Comparison of ENCODE assay signal across 11 cellular contexts in genomic region chr1:226646026-226646869, GRCh38.
DNase-seq lines count a peak whose midpoint lies in the region; ATAC-seq and TF ChIP-seq lines count a peak whose summit lies in the region.
"Had no signal": no experiment of that assay in that cellular context is flagged by ENCODE, and none has a peak within 500 bp of the region (broad histone marks: within the 10 kb centered on the region; RNA-seq: fewer than 3 reads in every experiment).

No MANE protein-coding gene starts in this region.

- CTCF ChIA-PET in Caco-2 (lab: Charles Lee) = no interaction called here
- CTCF ChIA-PET in RWPE1 (lab: Yijun Ruan, JAX) = interaction anchor here (1.4 kb wide), 1 partner anchor 12 kb away, joined by 3 read pairs; no protein-coding TSS in a partner anchor

- H3K27ac ChIP-seq in RWPE1 = no peak overlapping the region

- H3K4me1 Mint-ChIP-seq in Caco-2 (ENCODE audit: low read depth, unreplicated experiment) (no peaks in the 10 kb centered on the region), endothelial cell (ENCODE audit: unreplicated experiment) (peaks cover 44% of the 10 kb centered on the region)

- POLR2A ChIA-PET in Caco-2 (lab: Charles Lee) = interaction anchor here (0.7 kb wide), 1 partner anchor 8 kb away, joined by 3 read pairs; no protein-coding TSS in a partner anchor
- POLR2A ChIA-PET in RWPE1 (lab: Yijun Ruan, JAX; ENCODE audit: low non-redundant PET) = no interaction called here

- ATAC-seq in GM19455 (IDR thresholded peaks at IDR 0.05; ENCODE audit: unreplicated experiment) = no peak
- no peak for ATAC-seq in HG02981 (IDR thresholded peaks at IDR 0.05; ENCODE audit: unreplicated experiment)

- no peak for TF ChIP-seq CTCF in Caco-2 (IDR thresholded peaks at IDR 0.05; ENCODE audit: insufficient read depth in 1 of 2, low read depth in 1 of 2, low read length in 1 of 2, severe bottlenecking in 1 of 2, unreplicated experiment in 1 of 2)
- no peak for TF ChIP-seq CTCF in RWPE1 (conservative IDR thresholded peaks at IDR 0.05; ENCODE audit: low read depth)
- no peak for TF ChIP-seq CTCF in endothelial cell (IDR thresholded peaks at IDR 0.05; ENCODE audit: unreplicated experiment)

- no peaks in the 10 kb centered on the region for H3K9me3 ChIP-seq in Caco-2

- DNase-seq in Caco-2 (peak in 1 of 2 experiments; percentile 24), RWPE1 (ENCODE audit: low spot score) (peak; percentile 54), endothelial cell (ENCODE audit: low spot score) (no peak), posterior vena cava (ENCODE audit: low spot score) (peak; percentile 77), HuH-7.5 (ENCODE audit: low spot score) (no peak)
- DNase-seq in activated CD4-positive, alpha-beta T cell treated with anti-CD3 and anti-CD28 coated beads for 1 hour = no peak
- DNase-seq: GOT3; stimulated activated CD4-positive, alpha-beta T cell treated with anti-CD3 and anti-CD28 coated beads, Interleukin-12 subunit alpha, Interleukin-12 subunit beta, amount 100 ng/mL, for 4 hours; stimulated activated naive CD4-positive, alpha-beta T cell had no signal

- no peaks in the 10 kb centered on the region; the same call in 1 of the 2 replicates for H3K36me3 ChIP-seq in Caco-2 (ENCODE audit: control insufficient read depth, insufficient read depth, low read length)

- H3K4me3 ChIP-seq in Caco-2 (ENCODE audit: low read depth, low read length) = no peak overlapping the region

- H3K36me3 Mint-ChIP-seq in Caco-2 (ENCODE audit: insufficient read depth, unreplicated experiment) (no peaks in the 10 kb centered on the region), endothelial cell (ENCODE audit: low read depth, unreplicated experiment) (peaks cover 49% of the 10 kb centered on the region)

- H3K4me1 ChIP-seq in Caco-2 = no peaks in the 10 kb centered on the region

- intact Hi-C loops in Caco-2 (cut with micrococcal nuclease; ENCODE audit: unreplicated experiment) (loop anchor here (1.0 kb wide), 1 partner anchor 182 kb away; no protein-coding TSS in a partner anchor), posterior vena cava (cut with DNase I) (no loop called here)

- no peaks in the 10 kb centered on the region for H3K9me3 Mint-ChIP-seq in Caco-2 (ENCODE audit: unreplicated experiment)
- no peaks in the 10 kb centered on the region for H3K9me3 Mint-ChIP-seq in endothelial cell (ENCODE audit: unreplicated experiment)

- peaks cover 1% of the 10 kb centered on the region; the same call in 1 of the 2 replicates for H3K27me3 ChIP-seq in Caco-2 (replicated peaks; ENCODE audit: control insufficient read depth, insufficient read depth, low read length)

- H3K27ac Mint-ChIP-seq in Caco-2 (ENCODE audit: unreplicated experiment) = peak overlapping the region; percentile 69
- H3K27ac Mint-ChIP-seq in endothelial cell (ENCODE audit: unreplicated experiment) = peak overlapping the region; percentile 13

- H3K4me3 Mint-ChIP-seq in Caco-2 (ENCODE audit: unreplicated experiment) (no peak overlapping the region), endothelial cell (ENCODE audit: unreplicated experiment) (no peak overlapping the region)

- H3K27me3 Mint-ChIP-seq in Caco-2 (ENCODE audit: insufficient read depth, unreplicated experiment) = no peaks in the 10 kb centered on the region
- peaks cover 25% of the 10 kb centered on the region for H3K27me3 Mint-ChIP-seq in endothelial cell (ENCODE audit: unreplicated experiment)

- no TSS peak for BruUV-seq in Caco-2 (replicated peaks; lab: Mats Ljungman, UMichigan)

Comparison
In these comparisons a context has a peak if more than half of its experiments do, and no peak if none do; other contexts are left out.
1. DNase-seq: peak in RWPE1 (single experiment) and posterior vena cava (single experiment); none in endothelial cell (single experiment), HuH-7.5 (single experiment) and activated CD4-positive, alpha-beta T cell treated with anti-CD3 and anti-CD28 coated beads for 1 hour (single experiment).